ENCODE assay signal across 8 cellular contexts in genomic region chr7:30594540-30595460, GRCh38. TPM values are rescaled to one million over a fixed set of nuclear protein-coding genes. Genes with fewer than 3 reads are reported as not detected.
DNase-seq lines count a peak whose midpoint lies in the region; ATAC-seq and TF ChIP-seq lines count a peak whose summit lies in the region.

Gene GARS1, plus strand, starts transcription at chr7:30594878. Its CDS starts 44 bp downstream, at chr7:30594922.

- peaks cover 0 to 7% (median 0%) of the 10 kb centered on the region in 3 donors for H3K36me3 ChIP-seq in Peyer's patch
- H3K36me3 ChIP-seq in muscle layer of duodenum (ENCODE audit: control insufficient read depth in 1 of 2, insufficient read depth in 2 of 2, low read length in 2 of 2), result peaks cover 3 to 15% of the 10 kb centered on the region in 2 donors

- H3K27ac ChIP-seq in Peyer's patch, result peak within 1 kb of the TSS; percentile 90 to 99 (median 98)
- peak within 1 kb of the TSS; percentile 99 for H3K27ac ChIP-seq in muscle layer of duodenum (ENCODE audit: low read length)

- peak within 1 kb of the TSS; percentile 89 to 98 (median 92) for H3K4me3 ChIP-seq in Peyer's patch
- peak within 1 kb of the TSS; percentile 88 to 90 for H3K4me3 ChIP-seq in muscle layer of duodenum (ENCODE audit: low read depth in 1 of 2, low read length in 2 of 2)

- H3K27me3 ChIP-seq in Peyer's patch (no peaks in the 10 kb centered on the region), muscle layer of duodenum (ENCODE audit: low read depth, low read length) (no peaks in the 10 kb centered on the region)

- H3K4me1 ChIP-seq in Peyer's patch (peaks cover 0 to 27% (median 4%) of the 10 kb centered on the region in 4 donors), muscle layer of duodenum (ENCODE audit: control insufficient read depth in 1 of 2, insufficient read depth in 2 of 2, low read length in 2 of 2) (peaks cover 0 to 28% of the 10 kb centered on the region in 2 donors)

- TF ChIP-seq CTCF in Peyer's patch (IDR thresholded peaks at IDR 0.05), result peak in 1 of 6 experiments; percentile 7

- DNase-seq in DMS79 treated with DMSO at 0.1 percent for 48 hours (lab: John Stamatoyannopoulos, UW) (peak; percentile 68), KG1 (lab: John Stamatoyannopoulos, UW) (peak; percentile 80), Peyer's patch (peak; percentile 87 to 95 (median 93))
- DNase-seq in activated T-cell treated with anti-CD3 and anti-CD28 coated beads, Interleukin-2, amount 50 U/mL, for 48 hours, result peak; percentile 92 to 94
- DNase-seq in stimulated activated CD8-positive, alpha-beta memory T cell treated with anti-CD3 and anti-CD28 coated beads, Interleukin-7, amount 100 ng/mL, for 24 hours (ENCODE audit: low read depth), result peak; percentile 81

- peak; percentile 89 for ATAC-seq in GM21737 (IDR thresholded peaks at IDR 0.05; ENCODE audit: unreplicated experiment)
- peak; percentile 95 for ATAC-seq in esophagus mucosa

- TF ChIP-seq POLR2A in Peyer's patch (IDR thresholded peaks at IDR 0.05), result peak; percentile 86 to 90

- H3K9me3 ChIP-seq in Peyer's patch (no peaks in the 10 kb centered on the region), muscle layer of duodenum (ENCODE audit: control insufficient read depth in 1 of 2, low read length in 2 of 2) (no peaks in the 10 kb centered on the region)

RNA-seq across cellular contexts. Expression of gene GARS1, which starts in this region (rescaled TPM):
- 10 to 100 TPM; 50.4 to 77.8 (median 70.1) TPM for total RNA-seq in Peyer's patch
- total RNA-seq in esophagus mucosa, result 176 TPM

Comparison
In these comparisons a context has a peak if more than half of its experiments do, and no peak if none do; other contexts are left out.
1. Peak in every context shown above with its lines: DNase-seq, ATAC-seq, H3K4me3 ChIP-seq and H3K27ac ChIP-seq.